26 cellular contexts compared by ENCODE assay signal in genomic region chr11:131356201-131356600, GRCh38. TPM values are rescaled to one million over a fixed set of nuclear protein-coding genes. Genes with fewer than 3 reads are reported as not detected.
DNase-seq lines count a peak whose midpoint lies in the region; ATAC-seq, FAIRE-seq and TF ChIP-seq lines count a peak whose summit lies in the region.
"Had no signal": no experiment of that assay in that cellular context is flagged by ENCODE, and none has a peak within 500 bp of the region (broad histone marks: within the 10 kb centered on the region; RNA-seq: fewer than 3 reads in every experiment).

No MANE protein-coding gene starts in this region.

- peak; percentile 93 for FAIRE-seq in RCC 7860 (lab: Jason Lieb, UNC)
- FAIRE-seq in K562 (lab: Jason Lieb, UNC) = peak; percentile 52
- FAIRE-seq in pancreas (lab: Jason Lieb, UNC) = no peak

- ATAC-seq in K562 (no peak), GM21447 (IDR thresholded peaks at IDR 0.05; ENCODE audit: unreplicated experiment) (no peak), pancreas (no peak), HG03439 (IDR thresholded peaks at IDR 0.05; ENCODE audit: unreplicated experiment) (no peak)
- ATAC-seq: activated T-cell treated with anti-CD3 and anti-CD28 coated beads, Interleukin-2, amount 50 U/mL, for 4 hours; esophagus mucosa; PC-3; upper lobe of right lung; WTC11 had no signal

- TF ChIP-seq POLR2A in K562 (conservative IDR thresholded peaks at IDR 0.05) = no peak

- H3K27ac ChIP-seq in K562 (ENCODE audit: extremely low read depth, low read depth, low read length) = no peak overlapping the region
- no peak overlapping the region for H3K27ac ChIP-seq in pancreas
- H3K27ac ChIP-seq: BLaER1, upper lobe of right lung had no signal

- H3K4me2 ChIP-seq in K562 (ENCODE audit: insufficient read depth, low read length) = no peak overlapping the region
- H3K4me2 ChIP-seq: BLaER1 had no signal

- in situ Hi-C loops in K562 (cut with MboI) = no loop called here

- H3K36me3 ChIP-seq in K562 (ENCODE audit: control insufficient read depth, insufficient read depth, low read length) = no peaks in the 10 kb centered on the region
- H3K36me3 ChIP-seq in pancreas = no peaks in the 10 kb centered on the region
- H3K36me3 ChIP-seq: BLaER1, upper lobe of right lung had no signal

- H3K4me3 ChIP-seq in K562 = no peak overlapping the region
- H3K4me3 ChIP-seq in pancreas = no peak overlapping the region
- H3K4me3 ChIP-seq: BLaER1, upper lobe of right lung had no signal

- H3K9me3 ChIP-seq in K562 (replicated peaks; ENCODE audit: control insufficient read depth, insufficient read depth, low read depth, low read length) (no peaks in the 10 kb centered on the region), pancreas (no peaks in the 10 kb centered on the region)
- H3K9me3 ChIP-seq: BLaER1, upper lobe of right lung had no signal

- H2AFZ ChIP-seq in K562 (ENCODE audit: low read depth, low read length) = no peak overlapping the region

- no peaks in the 10 kb centered on the region for H3K79me2 ChIP-seq in K562 (ENCODE audit: control insufficient read depth, insufficient read depth, low read length)

- H3K9ac ChIP-seq in K562 (ENCODE audit: insufficient read depth in 1 of 2, low read depth in 2 of 2, low read length in 2 of 2) = no peak overlapping the region
- H3K9ac ChIP-seq: BLaER1 had no signal

- intact Hi-C loops in K562 (cut with micrococcal nuclease) (no loop called here), posterior cingulate gyrus (cut with DNase I) (no loop called here), pancreas (cut with DNase I) (no loop called here)

- TF ChIP-seq EP300 in K562 (IDR thresholded peaks at IDR 0.05; ENCODE audit: low read length) = no peak

- no peaks in the 10 kb centered on the region for H3K9me1 ChIP-seq in K562 (ENCODE audit: control insufficient read depth, insufficient read depth, low read length)

- no TSS peak for BruUV-seq in K562 (replicated peaks; lab: Mats Ljungman, UMichigan)

- TF ChIP-seq RAD21 in K562 (CRISPR knock-in tag; conservative IDR thresholded peaks at IDR 0.05 in 1 of 2, IDR thresholded peaks at IDR 0.05 in 1 of 2) = no peak

- no peaks in the 10 kb centered on the region for H4K20me1 ChIP-seq in K562 (replicated peaks; ENCODE audit: control insufficient read depth, insufficient read depth, low read length)
- H4K20me1 ChIP-seq: BLaER1 had no signal

- CTCF ChIA-PET in K562 (lab: Yijun Ruan, JAX; ENCODE audit: low intra/inter-chr PET ratio) = no interaction called here

- no peaks in the 10 kb centered on the region for H3K27me3 ChIP-seq in K562 (ENCODE audit: control insufficient read depth in 2 of 2, insufficient read depth in 2 of 2, low read length in 2 of 2)
- peaks cover 0 to 6% (median 0%) of the 10 kb centered on the region in 4 donors for H3K27me3 ChIP-seq in pancreas
- H3K27me3 ChIP-seq: BLaER1, upper lobe of right lung had no signal

- POLR2A ChIA-PET in K562 (lab: Yijun Ruan, JAX) = no interaction called here

- no peaks in the 10 kb centered on the region for H3K4me1 ChIP-seq in K562 (replicated peaks in 1 of 2; ENCODE audit: control insufficient read depth in 2 of 2, insufficient read depth in 2 of 2, low read length in 2 of 2)
- H3K4me1 ChIP-seq in pancreas = no peaks in the 10 kb centered on the region
- H3K4me1 ChIP-seq: BLaER1, upper lobe of right lung had no signal

- peak; percentile 41 for DNase-seq in ELR (ENCODE audit: low read depth)
- DNase-seq in RCC 7860 (ENCODE audit: low spot score) = peak; percentile 78
- no peak for DNase-seq in K562 (ENCODE audit: extremely low read depth in 1 of 4, low spot score in 3 of 4)
- DNase-seq in myocyte (ENCODE audit: low read depth) = peak; percentile 89
- no peak for DNase-seq in posterior cingulate gyrus
- no peak for DNase-seq in pancreas
- DNase-seq: activated CD4-positive, alpha-beta T cell treated with anti-CD3 and anti-CD28 coated beads, Interleukin-2, amount 50 U/mL, for 1 hour; activated T-cell treated with anti-CD3 and anti-CD28 coated beads, Interleukin-2, amount 50 U/mL, for 4 hours; cortex of kidney; endodermal cell; HCEC 1CT; hypothalamus; immature natural killer cell; NCI-H1048; NCI-H1694 treated with DMSO at 0.1 percent for 48 hours; NCI-H510A treated with DMSO at 0.1 percent for 48 hours; PC-3; retina; stimulated activated CD4-positive, alpha-beta T cell treated with anti-CD3 and anti-CD28 coated beads, Interleukin-2, amount 100 ng/mL, for 48 hours; substantia nigra; upper lobe of right lung had no signal

- 0% methylated on average over 6 of the region's 6 CpGs for WGBS in K562 (ENCODE audit: insufficient coverage, low coverage, missing lambda C conversion rate)
- 89 to 92% methylated on average over 6 of the region's 6 CpGs for WGBS in pancreas, 2 donors

- TF ChIP-seq CTCF in K562 (IDR thresholded peaks at IDR 0.05 in 2 of 3, conservative IDR thresholded peaks at IDR 0.05 in 1 of 3; ENCODE audit: insufficient read depth in 2 of 3, low read depth in 1 of 3, low read length in 3 of 3) = no peak
- TF ChIP-seq CTCF in pancreas (IDR thresholded peaks at IDR 0.05) = no peak

TF ChIP-seq in K562, 482 proteins besides CTCF, POLR2A, EP300 and RAD21:
- TF ChIP-seq ZNF217 (CRISPR knock-in tag; IDR thresholded peaks at IDR 0.05) (no peak), DMBX1 (CRISPR knock-in tag; IDR thresholded peaks at IDR 0.05; ENCODE audit: borderline replicate concordance) (no peak), ATF2 (CRISPR knock-in tag; IDR thresholded peaks at IDR 0.05) (no peak), YBX1 (IDR thresholded peaks at IDR 0.05) (no peak), BRD9 (IDR thresholded peaks at IDR 0.05; ENCODE audit: low read depth, partially characterized antibody) (no peak), ZNF41 (CRISPR knock-in tag; conservative IDR thresholded peaks at IDR 0.05) (no peak), ZKSCAN8 (CRISPR knock-in tag; IDR thresholded peaks at IDR 0.05) (no peak), THAP7 (CRISPR knock-in tag; IDR thresholded peaks at IDR 0.05) (no peak), ZFP36 (IDR thresholded peaks at IDR 0.05; ENCODE audit: low read depth, low read length, partially characterized antibody) (no peak), HDAC2 (IDR thresholded peaks at IDR 0.05) (no peak), NELFE (IDR thresholded peaks at IDR 0.05; ENCODE audit: insufficient read depth, insufficient read length) (no peak), HINFP (tag; conservative IDR thresholded peaks at IDR 0.05; ENCODE audit: low read depth) (no peak), MAFG (tag; conservative IDR thresholded peaks at IDR 0.05) (no peak)

RNA-seq across cellular contexts. Expression of gene NTM, which starts 14.2 kb away (rescaled TPM):
- total RNA-seq in K562 (2011; cell fraction: chromatin; rRNA removed; ENCODE audit: low replicate concordance) = not detected in 2 replicates
- total RNA-seq in K562 (2011; cell fraction: nucleolus; rRNA removed) = not detected in 2 replicates
- total RNA-seq in K562 (2011; cell fraction: nucleoplasm; rRNA removed) = not detected in 2 replicates
- total RNA-seq in K562 (2014; rRNA removed) (not detected in 2 replicates), K562 (2014; rRNA removed; fragmentation: Illumina TruSeq; extraction: Trizol) (not detected in 2 replicates), K562 (2015; rRNA removed; fragmentation: Illumina TruSeq; extraction: Trizol) (not detected in 2 replicates), K562 (2021) (not detected in 2 replicates), myocyte (41.5 and 49.2 TPM in 2 replicates), pancreas (1 to 10 TPM in 2 of 6 donors, under 1 TPM in 4; 0.12 to 4.4 (median 0.67) TPM)
- polyA plus RNA-seq in K562 (2011; rRNA removed) (not detected in 2 replicates), K562 (2014; fragmentation: Illumina TruSeq; extraction: Trizol) (not detected in 2 replicates), K562 (2014; fragmentation: Nextera tagmentation; extraction: Ambion mirVana) (not detected), K562 (2014; rRNA removed) (not detected in 2 replicates), pancreas (under 1 TPM; 0.04 to 0.45 TPM)
- polyA plus RNA-seq in K562 (2011; cell fraction: cytosol; rRNA removed) = not detected in 2 replicates
- not detected in 2 replicates for polyA plus RNA-seq in K562 (2011; cell fraction: nucleus; rRNA removed)
- not detected in 2 replicates for polyA plus RNA-seq in K562 (2012)
- polyA minus RNA-seq in K562 (2011; rRNA and poly(A)+ RNA removed) = not detected in 2 replicates
- polyA minus RNA-seq in K562 (2011; cell fraction: cytosol; rRNA and poly(A)+ RNA removed) = not detected in 2 replicates
- not detected in 2 replicates for polyA minus RNA-seq in K562 (2011; cell fraction: nucleus; rRNA and poly(A)+ RNA removed)
- polyA plus RNA-seq in myocyte (2012) = 425 TPM
- total RNA-seq: activated T-cell treated with anti-CD3 and anti-CD28 coated beads, Interleukin-2, amount 50 U/mL, for 4 hours; PC-3 had no signal
- polyA plus RNA-seq: immature natural killer cell had no signal

Comparison
In these comparisons a context has a peak if more than half of its experiments do, and no peak if none do; other contexts are left out.
1. DNase-seq: peak in ELR (single experiment), RCC 7860 (single experiment) and myocyte (single experiment); none in K562 (0 of 4), posterior cingulate gyrus (0 of 10) and pancreas (0 of 6).